In genomic region chr2:121179467-121179866, GRCh38 we compare ENCODE assay signal across 35 cellular contexts.
"Had no signal": no experiment of that assay in that cellular context is flagged by ENCODE, and none has a peak within 500 bp of the region (broad histone marks: within the 10 kb centered on the region; RNA-seq: fewer than 3 reads in every experiment).

No MANE protein-coding gene starts in this region.

- H3K4me3 ChIP-seq: MG63 had no signal

- H3K27me3 ChIP-seq: MG63 had no signal

- DNase-seq: Karpas-422, Kasumi-1, MG63, MM.1S, MV-4-11, NCI-H1048, NCI-H1092, NCI-H1092 treated with DMSO at 0.1 percent for 48 hours, NCI-H1105, NCI-H1105 treated with DMSO at 0.1 percent for 48 hours, NCI-H1417, NCI-H1417 treated with DMSO at 0.1 percent for 48 hours, NCI-H1436, NCI-H1436 treated with DMSO at 0.1 percent for 48 hours, NCI-H146, NCI-H1694, NCI-H1694 treated with DMSO at 0.1 percent for 48 hours, NCI-H187, NCI-H187 treated with DMSO at 0.1 percent for 48 hours, NCI-H1930, NCI-H2029, NCI-H2029 treated with DMSO at 0.1 percent for 48 hours, NCI-H2081, NCI-H2081 treated with DMSO at 0.1 percent for 48 hours, NCI-H2107, NCI-H2171, NCI-H2171 treated with DMSO at 0.1 percent for 48 hours, NCI-H2227 treated with DMSO at 0.1 percent for 48 hours, NCI-H226, NCI-H345, NCI-H446, NCI-H446 treated with DMSO at 0.1 percent for 48 hours, NCI-H510A, NCI-H510A treated with DMSO at 0.1 percent for 48 hours, NCI-H524 had no signal

- H3K9me3 ChIP-seq: MG63 had no signal

- H3K36me3 ChIP-seq: MG63 had no signal
